ENCODE assay signal across 10 cellular contexts in genomic region chr1:108050911-108051624, GRCh38.
DNase-seq lines count a peak whose midpoint lies in the region; ATAC-seq and TF ChIP-seq lines count a peak whose summit lies in the region.
"Had no signal": no experiment of that assay in that cellular context is flagged by ENCODE, and none has a peak within 500 bp of the region (broad histone marks: within the 10 kb centered on the region; RNA-seq: fewer than 3 reads in every experiment).

No MANE protein-coding gene starts in this region.

- H3K4me1 Mint-ChIP-seq in activated CD8-positive, alpha-beta memory T cell treated with anti-CD3 and anti-CD28 coated beads, Interleukin-2, amount 10 ng/mL, durations not matched to agents 7 days and 5 days, result peaks cover 4% of the 10 kb centered on the region
- H3K4me1 Mint-ChIP-seq in activated naive CD8-positive, alpha-beta T cell treated with anti-CD3 and anti-CD28 coated beads, Interleukin-2, amount 50 U/mL, for 24 hours, result no peaks in the 10 kb centered on the region

- no peak overlapping the region for H3K4me3 Mint-ChIP-seq in activated CD8-positive, alpha-beta memory T cell treated with anti-CD3 and anti-CD28 coated beads, Interleukin-2, amount 10 ng/mL, durations not matched to agents 7 days and 5 days
- H3K4me3 Mint-ChIP-seq in activated naive CD8-positive, alpha-beta T cell treated with anti-CD3 and anti-CD28 coated beads, Interleukin-2, amount 50 U/mL, for 24 hours, result no peak overlapping the region

- CTCF ChIA-PET in activated CD8-positive, alpha-beta memory T cell treated with anti-CD3 and anti-CD28 coated beads, Interleukin-2, amount 10 ng/mL, durations not matched to agents 7 days and 5 days (lab: Charles Lee), result no interaction called here

- no peak for TF ChIP-seq RAD21 in liver (IDR thresholded peaks at IDR 0.05)

- H3K27ac ChIP-seq in liver (ENCODE audit: low read depth in 1 of 2, low read length in 2 of 2), result no peak overlapping the region
- H3K27ac ChIP-seq: uterus had no signal

- 68% methylated on average over 5 of the region's 5 CpGs for WGBS in liver

- H3K36me3 Mint-ChIP-seq in activated CD8-positive, alpha-beta memory T cell treated with anti-CD3 and anti-CD28 coated beads, Interleukin-2, amount 10 ng/mL, durations not matched to agents 7 days and 5 days, result no peaks in the 10 kb centered on the region
- no peaks in the 10 kb centered on the region for H3K36me3 Mint-ChIP-seq in activated naive CD8-positive, alpha-beta T cell treated with anti-CD3 and anti-CD28 coated beads, Interleukin-2, amount 50 U/mL, for 24 hours (ENCODE audit: low read depth)

- H3K27me3 ChIP-seq in liver (ENCODE audit: control insufficient read depth in 4 of 4, insufficient read depth in 4 of 4, low read length in 3 of 4), result no peaks in the 10 kb centered on the region
- H3K27me3 ChIP-seq: uterus had no signal

- H3K4me1 ChIP-seq in liver (ENCODE audit: control insufficient read depth in 4 of 4, insufficient read depth in 4 of 4, low read length in 3 of 4), result peaks cover 0 to 6% (median 2%) of the 10 kb centered on the region in 4 donors
- H3K4me1 ChIP-seq: uterus had no signal

- H3K9me3 ChIP-seq in liver (ENCODE audit: control insufficient read depth in 4 of 4, low read length in 3 of 4), result no peaks in the 10 kb centered on the region
- H3K9me3 ChIP-seq: SK-N-SH, uterus had no signal

- H3K27ac Mint-ChIP-seq in activated CD8-positive, alpha-beta memory T cell treated with anti-CD3 and anti-CD28 coated beads, Interleukin-2, amount 10 ng/mL, durations not matched to agents 7 days and 5 days, result no peak overlapping the region
- H3K27ac Mint-ChIP-seq in activated naive CD8-positive, alpha-beta T cell treated with anti-CD3 and anti-CD28 coated beads, Interleukin-2, amount 50 U/mL, for 24 hours, result no peak overlapping the region

- DNase-seq in activated CD8-positive, alpha-beta memory T cell treated with anti-CD3 and anti-CD28 coated beads, Interleukin-2, amount 10 ng/mL, durations not matched to agents 7 days and 5 days, result no peak
- no peak for DNase-seq in activated CD8-positive, alpha-beta memory T cell treated with anti-CD3 and anti-CD28 coated beads, Interleukin-2, amount 50 U/mL, for 48 hours
- no peak for DNase-seq in activated naive CD8-positive, alpha-beta T cell treated with anti-CD3 and anti-CD28 coated beads, Interleukin-2, amount 50 U/mL, for 24 hours
- DNase-seq in superior temporal gyrus (ENCODE audit: extremely low spot score), result peak; percentile 17
- no peak for DNase-seq in GM19240 (ENCODE audit: insufficient read length, low spot score)
- DNase-seq in NCI-H1694 treated with DMSO at 0.1 percent for 48 hours (lab: John Stamatoyannopoulos, UW), result no peak
- no peak for DNase-seq in DMS 273 treated with DMSO at 0.1 percent for 48 hours (lab: John Stamatoyannopoulos, UW)
- DNase-seq: SK-N-SH, uterus had no signal

- H3K4me3 ChIP-seq in liver (ENCODE audit: low read depth in 1 of 3, low read length in 3 of 3), result no peak overlapping the region
- H3K4me3 ChIP-seq: uterus had no signal

- H3K9me3 Mint-ChIP-seq in activated CD8-positive, alpha-beta memory T cell treated with anti-CD3 and anti-CD28 coated beads, Interleukin-2, amount 10 ng/mL, durations not matched to agents 7 days and 5 days (ENCODE audit: low read depth), result no peaks in the 10 kb centered on the region
- peaks cover 7% of the 10 kb centered on the region for H3K9me3 Mint-ChIP-seq in activated naive CD8-positive, alpha-beta T cell treated with anti-CD3 and anti-CD28 coated beads, Interleukin-2, amount 50 U/mL, for 24 hours

- no peaks in the 10 kb centered on the region for H3K36me3 ChIP-seq in liver (ENCODE audit: control insufficient read depth in 4 of 4, insufficient read depth in 3 of 4, low read depth in 1 of 4, low read length in 3 of 4)
- H3K36me3 ChIP-seq: uterus had no signal

- H3K9ac ChIP-seq in liver (ENCODE audit: low read depth in 1 of 2, low read length in 2 of 2), result no peak overlapping the region
- H3K9ac ChIP-seq: SK-N-SH had no signal

- H3K27me3 Mint-ChIP-seq in activated CD8-positive, alpha-beta memory T cell treated with anti-CD3 and anti-CD28 coated beads, Interleukin-2, amount 10 ng/mL, durations not matched to agents 7 days and 5 days, result peaks cover 5% of the 10 kb centered on the region
- H3K27me3 Mint-ChIP-seq in activated naive CD8-positive, alpha-beta T cell treated with anti-CD3 and anti-CD28 coated beads, Interleukin-2, amount 50 U/mL, for 24 hours, result no peaks in the 10 kb centered on the region

- peak; percentile 27 for ATAC-seq in activated CD8-positive, alpha-beta memory T cell treated with anti-CD3 and anti-CD28 coated beads, Interleukin-2, amount 10 ng/mL, durations not matched to agents 7 days and 5 days
- peak; percentile 90 for ATAC-seq in activated naive CD8-positive, alpha-beta T cell treated with anti-CD3 and anti-CD28 coated beads, Interleukin-2, amount 50 U/mL, for 24 hours

- no peak for TF ChIP-seq CTCF in liver (IDR thresholded peaks at IDR 0.05; ENCODE audit: low read depth, low read length, missing input control)

TF ChIP-seq in liver, 16 proteins besides CTCF, POLR2A, EP300 and RAD21:
- TF ChIP-seq RXRA (IDR thresholded peaks at IDR 0.05) (no peak), NR2F2 (IDR thresholded peaks at IDR 0.05) (peak; percentile 50)
